12 cellular contexts compared by ENCODE assay signal in genomic region chr6:144753023-144753705, GRCh38.
DNase-seq lines count a peak whose midpoint lies in the region; ATAC-seq and TF ChIP-seq lines count a peak whose summit lies in the region.
"Had no signal": no experiment of that assay in that cellular context is flagged by ENCODE, and none has a peak within 500 bp of the region (broad histone marks: within the 10 kb centered on the region; RNA-seq: fewer than 3 reads in every experiment).

No MANE protein-coding gene starts in this region.

- H3K4me3 ChIP-seq in CD8-positive, alpha-beta T cell (ENCODE audit: low read depth, low read length) = no peak overlapping the region
- no peak overlapping the region for H3K4me3 ChIP-seq in naive thymus-derived CD4-positive, alpha-beta T cell (ENCODE audit: low read length)
- no peak overlapping the region for H3K4me3 ChIP-seq in MM.1S (ENCODE audit: low read length)
- H3K4me3 ChIP-seq: left lung, psoas muscle had no signal

- no peaks in the 10 kb centered on the region for H3K9me2 ChIP-seq in MM.1S (replicated peaks; ENCODE audit: insufficient read depth, low read length)

- H3K4me1 Mint-ChIP-seq in CD8-positive, alpha-beta T cell (ENCODE audit: low read depth) = peaks cover 3% of the 10 kb centered on the region
- peaks cover 0 to 9% (median 0%) of the 10 kb centered on the region in 7 donors for H3K4me1 Mint-ChIP-seq in naive thymus-derived CD4-positive, alpha-beta T cell

- H3K9me3 Mint-ChIP-seq in CD8-positive, alpha-beta T cell = no peaks in the 10 kb centered on the region
- no peaks in the 10 kb centered on the region for H3K9me3 Mint-ChIP-seq in naive thymus-derived CD4-positive, alpha-beta T cell

- no peak for ATAC-seq in CD8-positive, alpha-beta T cell
- ATAC-seq in GM19023 (IDR thresholded peaks at IDR 0.05; ENCODE audit: unreplicated experiment) (peak; percentile 92), HG02588 (IDR thresholded peaks at IDR 0.05; ENCODE audit: unreplicated experiment) (peak; percentile 95), HG03432 (IDR thresholded peaks at IDR 0.05; ENCODE audit: unreplicated experiment) (peak; percentile 95)
- no peak for ATAC-seq in naive thymus-derived CD4-positive, alpha-beta T cell
- ATAC-seq: left lung, psoas muscle, SK-N-SH treated with all-trans-retinoic acid at 6 μM for 48 hours had no signal

- CTCF ChIA-PET in CD8-positive, alpha-beta T cell (lab: Charles Lee) = no interaction called here
- CTCF ChIA-PET in HEK293T (lab: Yijun Ruan, JAX) = no interaction called here
- CTCF ChIA-PET in naive thymus-derived CD4-positive, alpha-beta T cell (lab: Charles Lee) = no interaction called here

- no peak overlapping the region for H3K4me2 ChIP-seq in MM.1S (ENCODE audit: low read depth, low read length)

- H3K27me3 ChIP-seq in CD8-positive, alpha-beta T cell (ENCODE audit: insufficient read depth, low read length) = no peaks in the 10 kb centered on the region
- H3K27me3 ChIP-seq in naive thymus-derived CD4-positive, alpha-beta T cell (ENCODE audit: control insufficient read depth in 2 of 2, insufficient read depth in 2 of 2, low read length in 2 of 2) = no peaks in the 10 kb centered on the region
- no peaks in the 10 kb centered on the region for H3K27me3 ChIP-seq in MM.1S (replicated peaks; ENCODE audit: insufficient read depth, low read length)
- H3K27me3 ChIP-seq: left lung had no signal

- H3K9ac ChIP-seq in MM.1S (ENCODE audit: low read length) = no peak overlapping the region

- intact Hi-C loops in CD8-positive, alpha-beta T cell (cut with DNase I, micrococcal nuclease) = no loop called here
- intact Hi-C loops in naive thymus-derived CD4-positive, alpha-beta T cell (cut with micrococcal nuclease) = no loop called here

- no peaks in the 10 kb centered on the region for H3K4me1 ChIP-seq in CD8-positive, alpha-beta T cell (ENCODE audit: insufficient read depth, low read length)
- no peaks in the 10 kb centered on the region for H3K4me1 ChIP-seq in naive thymus-derived CD4-positive, alpha-beta T cell (ENCODE audit: control insufficient read depth in 2 of 2, insufficient read depth in 2 of 2, low read length in 2 of 2)
- no peaks in the 10 kb centered on the region for H3K4me1 ChIP-seq in MM.1S (ENCODE audit: low read length)
- H3K4me1 ChIP-seq: left lung, psoas muscle had no signal

- POLR2A ChIA-PET in CD8-positive, alpha-beta T cell (lab: Charles Lee) = no interaction called here
- POLR2A ChIA-PET in HEK293T (lab: Yijun Ruan, JAX) = no interaction called here
- POLR2A ChIA-PET in naive thymus-derived CD4-positive, alpha-beta T cell (lab: Charles Lee) = no interaction called here

- H3K36me3 Mint-ChIP-seq in CD8-positive, alpha-beta T cell = peaks cover 73% of the 10 kb centered on the region
- peaks cover 4 to 63% (median 43%) of the 10 kb centered on the region in 5 donors for H3K36me3 Mint-ChIP-seq in naive thymus-derived CD4-positive, alpha-beta T cell

- no peaks in the 10 kb centered on the region for H3K27me3 Mint-ChIP-seq in CD8-positive, alpha-beta T cell (ENCODE audit: low read depth)
- no peaks in the 10 kb centered on the region for H3K27me3 Mint-ChIP-seq in naive thymus-derived CD4-positive, alpha-beta T cell

- H3K27ac Mint-ChIP-seq in CD8-positive, alpha-beta T cell = peak overlapping the region; percentile 49
- H3K27ac Mint-ChIP-seq in naive thymus-derived CD4-positive, alpha-beta T cell = peak overlapping the region in 2 of 9 donors; percentile 17 to 34

- no peaks in the 10 kb centered on the region for H3F3A ChIP-seq in MM.1S (ENCODE audit: insufficient read depth, low read length)

- no peaks in the 10 kb centered on the region for H3K79me2 ChIP-seq in MM.1S (ENCODE audit: low read length)

- H3K9me3 ChIP-seq in CD8-positive, alpha-beta T cell (ENCODE audit: low read length) = no peaks in the 10 kb centered on the region
- H3K9me3 ChIP-seq in naive thymus-derived CD4-positive, alpha-beta T cell (ENCODE audit: control insufficient read depth in 2 of 3, low read length in 3 of 3) = no peaks in the 10 kb centered on the region
- H3K9me3 ChIP-seq in MM.1S (replicated peaks; ENCODE audit: insufficient read depth, low read length) = no peaks in the 10 kb centered on the region
- H3K9me3 ChIP-seq: left lung, psoas muscle had no signal

- no peak overlapping the region for H3K4me3 Mint-ChIP-seq in CD8-positive, alpha-beta T cell
- no peak overlapping the region for H3K4me3 Mint-ChIP-seq in naive thymus-derived CD4-positive, alpha-beta T cell

- TF ChIP-seq CTCF in CD8-positive, alpha-beta T cell (IDR thresholded peaks at IDR 0.05) = no peak
- no peak for TF ChIP-seq CTCF in MM.1S (IDR thresholded peaks at IDR 0.05; ENCODE audit: low read length)

- no peak overlapping the region for H3K27ac ChIP-seq in CD8-positive, alpha-beta T cell (ENCODE audit: low read depth, low read length)
- H3K27ac ChIP-seq in naive thymus-derived CD4-positive, alpha-beta T cell (ENCODE audit: low read depth, low read length) = no peak overlapping the region
- no peak overlapping the region; the same call in 1 of the 2 replicates for H3K27ac ChIP-seq in MM.1S (ENCODE audit: low read length)
- H3K27ac ChIP-seq: left lung, psoas muscle had no signal

- no peak overlapping the region for H2AFZ ChIP-seq in MM.1S (ENCODE audit: low read length)

- H4K20me1 ChIP-seq in MM.1S (ENCODE audit: insufficient read depth, low read length) = no peaks in the 10 kb centered on the region

- no peak for DNase-seq in CD8-positive, alpha-beta T cell
- DNase-seq in HEK293T (ENCODE audit: extremely low spot score) (no peak), LoVo (ENCODE audit: low spot score) (no peak), MM.1S (no peak)
- DNase-seq in naive thymus-derived CD4-positive, alpha-beta T cell = no peak
- DNase-seq: left lung, NCI-H226, psoas muscle had no signal

- peaks cover 18% of the 10 kb centered on the region for H3K36me3 ChIP-seq in CD8-positive, alpha-beta T cell (ENCODE audit: insufficient read depth, low read length)
- H3K36me3 ChIP-seq in naive thymus-derived CD4-positive, alpha-beta T cell (ENCODE audit: control insufficient read depth in 2 of 3, insufficient read depth in 3 of 3, low read length in 3 of 3) = peaks cover 14 to 36% (median 14%) of the 10 kb centered on the region in 3 experiments
- H3K36me3 ChIP-seq in MM.1S (replicated peaks; ENCODE audit: insufficient read depth, low read length) = no peaks in the 10 kb centered on the region

TF ChIP-seq in HEK293T, 16 proteins besides CTCF, POLR2A, EP300 and RAD21:
- TF ChIP-seq L3MBTL2 (conservative IDR thresholded peaks at IDR 0.05) = no peak
- no peak for TF ChIP-seq ZNF384 (IDR thresholded peaks at IDR 0.05)
- TF ChIP-seq HDGF (IDR thresholded peaks at IDR 0.05; ENCODE audit: borderline replicate concordance) = no peak
- no peak for TF ChIP-seq PKNOX1 (IDR thresholded peaks at IDR 0.05)
- no peak for TF ChIP-seq SP1 (IDR thresholded peaks at IDR 0.05)
- no peak for TF ChIP-seq SUZ12 (IDR thresholded peaks at IDR 0.05)
- TF ChIP-seq FOXM1 (IDR thresholded peaks at IDR 0.05; ENCODE audit: borderline replicate concordance) = no peak
TF ChIP-seq in HEK293T: peak in this region for 0.

Comparison
In these comparisons a context has a peak if more than half of its experiments do, and no peak if none do; other contexts are left out.
1. ATAC-seq: peak in GM19023 (single experiment), HG02588 (single experiment) and HG03432 (single experiment); none in CD8-positive, alpha-beta T cell (single experiment) and naive thymus-derived CD4-positive, alpha-beta T cell (single experiment).